ENCODE assay signal across 8 cellular contexts in the genomic region with DNA sequence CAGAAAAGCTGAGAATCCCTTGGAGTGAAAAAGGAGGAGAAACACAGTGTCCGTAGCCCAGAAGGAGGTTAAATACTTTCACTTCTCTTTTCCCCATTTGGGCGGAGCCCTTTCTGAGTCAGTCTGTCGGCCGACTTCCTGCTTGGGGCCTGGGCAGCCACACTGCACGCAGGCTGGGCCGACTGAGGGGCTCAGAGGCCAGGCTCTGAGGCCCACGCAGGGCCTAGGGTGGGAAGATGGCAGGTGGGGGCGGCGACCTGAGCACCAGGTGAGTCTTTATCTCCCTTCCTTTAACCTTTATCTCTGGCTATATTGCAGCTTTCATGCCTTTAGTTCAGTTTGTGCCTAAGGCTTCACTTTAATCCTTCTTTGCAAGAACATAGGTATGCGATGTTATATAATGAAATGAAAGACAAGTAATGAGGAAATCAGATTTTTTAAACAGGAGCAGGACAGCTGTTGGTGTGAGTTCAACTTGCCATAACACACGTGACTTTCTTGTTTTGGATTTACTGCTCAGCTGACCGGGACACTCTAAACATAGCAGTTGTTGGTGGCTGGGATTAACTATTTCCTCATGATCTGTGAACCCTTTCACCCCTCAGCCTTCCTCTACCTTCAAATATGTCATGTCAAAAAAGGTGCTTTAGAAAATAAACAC.
A peak's percentile ranks its signal among the peaks of the same experiment; 100 is the strongest.
DNase-seq lines count a peak whose midpoint lies in the region; ATAC-seq and TF ChIP-seq lines count a peak whose summit lies in the region.

Gene SP100, plus strand, starts transcription at position 141 of the 661 bp plus-strand sequence. Its CDS starts 96 bp downstream, at position 237.

- no peak within 1 kb of the TSS for H3K27ac Mint-ChIP-seq in nephron progenitor cell

- DNase-seq in T-helper 2 cell (peak; percentile 44 to 90 (median 67)), iris pigment epithelial cell (ENCODE audit: low read depth) (peak; percentile 84), nephron progenitor cell (no peak)
- DNase-seq in stimulated activated CD4-positive, alpha-beta T cell treated with anti-CD3 and anti-CD28 coated beads, Interleukin-1b, Interleukin-23, amount 100 ng/mL, for 48 hours: peak; percentile 79

- peaks cover 42 to 80% (median 55%) of the 10 kb centered on the region in 10 experiments for H3K4me1 ChIP-seq in BLaER1 treated with 17β-estradiol and CSF1 and Interleukin-3, amounts not matched to agents 10 nM and 100 nM

- H3K9ac ChIP-seq in BLaER1 treated with 17β-estradiol and CSF1 and Interleukin-3, amounts not matched to agents 10 nM and 100 nM: peak within 1 kb of the TSS; percentile 82 to 95 (median 85)

- peak within 1 kb of the TSS; percentile 78 to 96 (median 90) for H3K27ac ChIP-seq in BLaER1 treated with 17β-estradiol and CSF1 and Interleukin-3, amounts not matched to agents 10 nM and 100 nM
- H3K27ac ChIP-seq in angular gyrus (ENCODE audit: low read depth, low read length): peak within 1 kb of the TSS; percentile 57

- ATAC-seq in GM19395 (IDR thresholded peaks at IDR 0.05; ENCODE audit: unreplicated experiment) (peak; percentile 74), HG03558 (IDR thresholded peaks at IDR 0.05; ENCODE audit: extremely low read depth, unreplicated experiment) (peak; percentile 76)

- H3K27me3 ChIP-seq in BLaER1 treated with 17β-estradiol and CSF1 and Interleukin-3, amounts not matched to agents 10 nM and 100 nM: no peaks in the 10 kb centered on the region

- H3K36me3 ChIP-seq in BLaER1 treated with 17β-estradiol and CSF1 and Interleukin-3, amounts not matched to agents 10 nM and 100 nM: peaks cover 0 to 27% (median 13%) of the 10 kb centered on the region in 11 experiments; a peak in 12 of 22 replicates

- H3K9me3 ChIP-seq in BLaER1 treated with 17β-estradiol and CSF1 and Interleukin-3, amounts not matched to agents 10 nM and 100 nM (replicated peaks in 1 of 11): no peaks in the 10 kb centered on the region

- peak within 1 kb of the TSS; percentile 78 to 98 (median 94) for H3K4me2 ChIP-seq in BLaER1 treated with 17β-estradiol and CSF1 and Interleukin-3, amounts not matched to agents 10 nM and 100 nM

- peak within 1 kb of the TSS; percentile 73 to 87 (median 78) for H3K4me3 ChIP-seq in BLaER1 treated with 17β-estradiol and CSF1 and Interleukin-3, amounts not matched to agents 10 nM and 100 nM

- no peaks in the 10 kb centered on the region for H3K9me3 Mint-ChIP-seq in nephron progenitor cell

- H3K4me1 Mint-ChIP-seq in nephron progenitor cell: peaks cover 11% of the 10 kb centered on the region

- no peak for TF ChIP-seq CTCF in nephron progenitor cell (IDR thresholded peaks at IDR 0.05)

- H3K36me3 Mint-ChIP-seq in nephron progenitor cell (ENCODE audit: low read depth): no peaks in the 10 kb centered on the region

- no peak within 1 kb of the TSS for H3K4me3 Mint-ChIP-seq in nephron progenitor cell

- H3K27me3 Mint-ChIP-seq in nephron progenitor cell (ENCODE audit: low read depth, poor library complexity): peaks cover 50% of the 10 kb centered on the region

- peaks cover 0 to 39% (median 4%) of the 10 kb centered on the region in 11 experiments; a peak in 11 of 22 replicates for H4K20me1 ChIP-seq in BLaER1 treated with 17β-estradiol and CSF1 and Interleukin-3, amounts not matched to agents 10 nM and 100 nM
